Comparison of ENCODE assay signal across 9 cellular contexts in genomic region chr16:81695431-81695890, GRCh38.
DNase-seq lines count a peak whose midpoint lies in the region; ATAC-seq and TF ChIP-seq lines count a peak whose summit lies in the region.
"Had no signal": no experiment of that assay in that cellular context is flagged by ENCODE, and none has a peak within 500 bp of the region (broad histone marks: within the 10 kb centered on the region; RNA-seq: fewer than 3 reads in every experiment).

No MANE protein-coding gene starts in this region.

- no peaks in the 10 kb centered on the region for H3K27me3 Mint-ChIP-seq in activated naive CD8-positive, alpha-beta T cell treated with anti-CD3 and anti-CD28 coated beads, Interleukin-2, amount 50 U/mL, for 24 hours
- H3K27me3 Mint-ChIP-seq: activated CD4-positive, alpha-beta memory T cell treated with anti-CD3 and anti-CD28 coated beads for 36 hours had no signal

- no peaks in the 10 kb centered on the region for H3K27me3 ChIP-seq in sigmoid colon

- H3K9me3 Mint-ChIP-seq in activated naive CD8-positive, alpha-beta T cell treated with anti-CD3 and anti-CD28 coated beads, Interleukin-2, amount 50 U/mL, for 24 hours = no peaks in the 10 kb centered on the region
- H3K9me3 Mint-ChIP-seq: activated CD4-positive, alpha-beta memory T cell treated with anti-CD3 and anti-CD28 coated beads for 36 hours had no signal

- peaks cover 0 to 66% (median 46%) of the 10 kb centered on the region in 4 donors for H3K4me1 ChIP-seq in sigmoid colon

- H3K4me3 ChIP-seq in sigmoid colon = no peak overlapping the region

- peak overlapping the region; percentile 58 for H3K27ac Mint-ChIP-seq in activated naive CD8-positive, alpha-beta T cell treated with anti-CD3 and anti-CD28 coated beads, Interleukin-2, amount 50 U/mL, for 24 hours
- H3K27ac Mint-ChIP-seq: activated CD4-positive, alpha-beta memory T cell treated with anti-CD3 and anti-CD28 coated beads for 36 hours had no signal

- no peak for TF ChIP-seq CTCF in sigmoid colon (IDR thresholded peaks at IDR 0.05)

- ATAC-seq in activated naive CD8-positive, alpha-beta T cell treated with anti-CD3 and anti-CD28 coated beads, Interleukin-2, amount 50 U/mL, for 24 hours = no peak
- no peak for ATAC-seq in HG02759 (IDR thresholded peaks at IDR 0.05; ENCODE audit: unreplicated experiment)

- H3K36me3 Mint-ChIP-seq in activated naive CD8-positive, alpha-beta T cell treated with anti-CD3 and anti-CD28 coated beads, Interleukin-2, amount 50 U/mL, for 24 hours (ENCODE audit: low read depth) = peaks cover 6% of the 10 kb centered on the region

- no peak for TF ChIP-seq EP300 in sigmoid colon (IDR thresholded peaks at IDR 0.05)

- peak overlapping the region; percentile 76 to 95 (median 84) for H3K27ac ChIP-seq in sigmoid colon

- intact Hi-C loops in sigmoid colon (cut with DNase I) = no loop called here

- peaks cover 2% of the 10 kb centered on the region for H3K4me1 Mint-ChIP-seq in activated naive CD8-positive, alpha-beta T cell treated with anti-CD3 and anti-CD28 coated beads, Interleukin-2, amount 50 U/mL, for 24 hours

- no peak for TF ChIP-seq POLR2A in sigmoid colon (IDR thresholded peaks at IDR 0.05)

- no peak overlapping the region for H3K4me3 Mint-ChIP-seq in activated naive CD8-positive, alpha-beta T cell treated with anti-CD3 and anti-CD28 coated beads, Interleukin-2, amount 50 U/mL, for 24 hours
- H3K4me3 Mint-ChIP-seq: activated CD4-positive, alpha-beta memory T cell treated with anti-CD3 and anti-CD28 coated beads for 36 hours had no signal

- H3K36me3 ChIP-seq in sigmoid colon = peaks cover 0 to 62% (median 11%) of the 10 kb centered on the region in 4 donors

- DNase-seq in LHCN-M2 (ENCODE audit: low read depth) (peak; percentile 6), glomerular endothelial cell (ENCODE audit: extremely low read depth, low read depth, low spot score) (peak; percentile 72), sigmoid colon (no peak), NCI-H510A (lab: John Stamatoyannopoulos, UW) (no peak), HuH-7 (ENCODE audit: low spot score) (no peak)
- no peak for DNase-seq in activated naive CD8-positive, alpha-beta T cell treated with anti-CD3 and anti-CD28 coated beads, Interleukin-2, amount 50 U/mL, for 24 hours
- DNase-seq: activated CD4-positive, alpha-beta memory T cell treated with anti-CD3 and anti-CD28 coated beads for 36 hours; SIG-M5 had no signal

- 60 to 78% methylated on average over 7 of the region's 7 CpGs for WGBS in sigmoid colon, 2 donors

- H3K9me3 ChIP-seq in sigmoid colon = no peaks in the 10 kb centered on the region

Comparison
In these comparisons a context has a peak if more than half of its experiments do, and no peak if none do; other contexts are left out.
1. DNase-seq: peak in LHCN-M2 (single experiment) and glomerular endothelial cell (single experiment); none in activated naive CD8-positive, alpha-beta T cell treated with anti-CD3 and anti-CD28 coated beads, Interleukin-2, amount 50 U/mL, for 24 hours (single experiment), sigmoid colon (single experiment), NCI-H510A (single experiment) and HuH-7 (single experiment).